ENCODE assay signal across 19 cellular contexts in the genomic region with DNA sequence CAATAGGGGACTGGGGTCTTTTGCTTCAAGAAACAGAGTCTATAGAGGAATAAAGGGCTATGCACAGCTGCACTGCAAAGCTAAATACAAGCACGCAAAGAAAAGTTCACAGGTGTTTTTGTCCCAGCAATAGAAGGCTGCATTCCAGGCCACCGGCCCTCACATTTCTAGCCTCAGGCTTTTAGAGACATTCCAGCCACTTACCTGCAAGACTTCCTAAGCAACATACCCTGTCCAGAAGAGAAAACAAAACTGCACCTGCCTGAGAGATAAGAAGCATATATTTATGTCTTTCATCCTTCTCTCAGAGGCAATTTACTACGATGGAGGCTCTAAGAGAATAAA.
"Had no signal": no experiment of that assay in that cellular context is flagged by ENCODE, and none has a peak within 500 bp of the region (broad histone marks: within the 10 kb centered on the region; RNA-seq: fewer than 3 reads in every experiment).

No MANE protein-coding gene starts in this region.

- H3K4me1 ChIP-seq: adrenal gland, lower lobe of right lung, sigmoid colon had no signal

- H3K36me3 Mint-ChIP-seq: activated naive CD4-positive, alpha-beta T cell treated with anti-CD3 and anti-CD28 coated beads, Interleukin-2, amount 50 U/mL, for 72 hours; natural killer cell; stimulated activated memory B cell treated with anti-CD40 and anti-IgM and Interleukin-4, amounts not matched to agents 10 μg/mL and 1 μg/mL and 100 μg/mL, for 72 hours had no signal

- H3K4me3 ChIP-seq: adrenal gland, lower lobe of right lung, sigmoid colon, testis had no signal

- H3K27me3 Mint-ChIP-seq: stimulated activated memory B cell treated with anti-CD40 and anti-IgM and Interleukin-4, amounts not matched to agents 10 μg/mL and 1 μg/mL and 100 μg/mL, for 72 hours had no signal

- H3K9me3 ChIP-seq: adrenal gland, lower lobe of right lung, sigmoid colon, testis had no signal

- H3K9me3 Mint-ChIP-seq: activated naive CD4-positive, alpha-beta T cell treated with anti-CD3 and anti-CD28 coated beads, Interleukin-2, amount 50 U/mL, for 72 hours; activated T-helper 1 cell treated with anti-CD3 and anti-CD28 coated beads, Interleukin-12 subunit alpha, Interleukin-12 subunit beta, Interleukin-2, Interleukin-4 antibody, amounts not matched to agents 30 ng/mL and 10 ng/mL and 1 ng/mL, durations not matched to agents 14 hours and 24 hours and 36 hours; dendritic cell treated with granulocyte-macrophage colony-stimulating factor and Interleukin-4, amounts not matched to agents 40 ng/mL and 50 ng/mL, for 4 days; natural killer cell; stimulated activated memory B cell treated with anti-CD40 and anti-IgM and Interleukin-4, amounts not matched to agents 10 μg/mL and 1 μg/mL and 100 μg/mL, for 72 hours had no signal

- DNase-seq: activated CD4-positive, alpha-beta T cell treated with anti-CD3 and anti-CD28 coated beads, Interleukin-2, amount 50 U/mL, for 1 hour; activated CD4-positive, CD25-positive, alpha-beta regulatory T cell treated with anti-CD3 and anti-CD28 coated beads, Interleukin-2, amount 50 U/mL, for 72 hours; activated gamma-delta T cell treated with Interleukin-2 at 50 U/mL for 16 hours; activated T-cell treated with anti-CD3 and anti-CD28 coated beads for 4 hours; effector CD8-positive, alpha-beta T cell; hypothalamus; left cardiac atrium; lower lobe of right lung; natural killer cell; stimulated activated CD4-positive, alpha-beta T cell treated with anti-CD3 and anti-CD28 coated beads, Interleukin-4, amount 100 ng/mL, for 24 hours; T1000; testis had no signal

- H3K4me3 Mint-ChIP-seq: activated T-helper 1 cell treated with anti-CD3 and anti-CD28 coated beads, Interleukin-12 subunit alpha, Interleukin-12 subunit beta, Interleukin-2, Interleukin-4 antibody, amounts not matched to agents 30 ng/mL and 10 ng/mL and 1 ng/mL, durations not matched to agents 14 hours and 24 hours and 36 hours; dendritic cell treated with granulocyte-macrophage colony-stimulating factor and Interleukin-4, amounts not matched to agents 40 ng/mL and 50 ng/mL, for 4 days; natural killer cell; stimulated activated memory B cell treated with anti-CD40 and anti-IgM and Interleukin-4, amounts not matched to agents 10 μg/mL and 1 μg/mL and 100 μg/mL, for 72 hours had no signal

- H3K36me3 ChIP-seq: adrenal gland, lower lobe of right lung, sigmoid colon had no signal

- FAIRE-seq: astrocyte had no signal

- H3K27ac ChIP-seq: adrenal gland, lower lobe of right lung, sigmoid colon, testis had no signal

- H3K27me3 ChIP-seq: adrenal gland, sigmoid colon, testis had no signal

- ATAC-seq: activated naive CD4-positive, alpha-beta T cell treated with anti-CD3 and anti-CD28 coated beads, Interleukin-2, amount 50 U/mL, for 72 hours; left cardiac atrium; lower lobe of right lung; stimulated activated memory B cell treated with anti-CD40 and anti-IgM and Interleukin-4, amounts not matched to agents 10 μg/mL and 1 μg/mL and 100 μg/mL, for 72 hours had no signal

- H3K4me1 Mint-ChIP-seq: natural killer cell; stimulated activated memory B cell treated with anti-CD40 and anti-IgM and Interleukin-4, amounts not matched to agents 10 μg/mL and 1 μg/mL and 100 μg/mL, for 72 hours had no signal

- H3K27ac Mint-ChIP-seq: activated naive CD4-positive, alpha-beta T cell treated with anti-CD3 and anti-CD28 coated beads, Interleukin-2, amount 50 U/mL, for 72 hours; activated T-helper 1 cell treated with anti-CD3 and anti-CD28 coated beads, Interleukin-12 subunit alpha, Interleukin-12 subunit beta, Interleukin-2, Interleukin-4 antibody, amounts not matched to agents 30 ng/mL and 10 ng/mL and 1 ng/mL, durations not matched to agents 14 hours and 24 hours and 36 hours; dendritic cell treated with granulocyte-macrophage colony-stimulating factor and Interleukin-4, amounts not matched to agents 40 ng/mL and 50 ng/mL, for 4 days; natural killer cell; stimulated activated memory B cell treated with anti-CD40 and anti-IgM and Interleukin-4, amounts not matched to agents 10 μg/mL and 1 μg/mL and 100 μg/mL, for 72 hours had no signal
